Comparison of ENCODE assay signal across 8 cellular contexts in the genomic region with DNA sequence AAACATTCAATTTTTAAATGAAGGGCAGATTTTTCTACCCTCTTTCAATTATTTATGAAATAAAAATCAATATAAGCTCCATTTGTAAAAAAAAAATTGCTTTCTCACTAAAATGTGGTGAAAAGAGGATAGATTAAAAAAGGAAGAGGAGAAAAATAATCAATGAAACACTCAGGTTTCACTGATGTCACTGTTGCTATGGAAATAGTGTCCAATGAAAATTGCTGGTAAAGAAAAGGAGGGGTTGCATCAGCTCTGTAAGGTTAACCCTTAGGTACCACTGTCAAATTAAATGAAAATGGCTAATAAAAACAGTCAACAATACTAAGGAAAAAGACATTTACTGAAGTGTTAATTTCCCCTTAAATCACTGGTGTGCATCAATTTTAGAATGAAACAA.
DNase-seq lines count a peak whose midpoint lies in the region; ATAC-seq and TF ChIP-seq lines count a peak whose summit lies in the region.

No MANE protein-coding gene starts in this region.

- H3K4me1 ChIP-seq in vagina = peaks cover 7% of the 10 kb centered on the region
- H3K4me1 ChIP-seq in spleen = peaks cover 0 to 37% (median 16%) of the 10 kb centered on the region in 6 donors

- H3K27me3 ChIP-seq in brain microvascular endothelial cell (replicated peaks) (no peaks in the 10 kb centered on the region), vagina (no peaks in the 10 kb centered on the region), spleen (replicated peaks in 1 of 7) (no peaks in the 10 kb centered on the region)

- H3K9me3 ChIP-seq in vagina (no peaks in the 10 kb centered on the region), spleen (no peaks in the 10 kb centered on the region)

- intact Hi-C loops in vagina (cut with DNase I) = no loop called here
- intact Hi-C loops in spleen (cut with DNase I; ENCODE audit: low total_unique reads) = no loop called here

- H3K27ac ChIP-seq in brain microvascular endothelial cell (no peak overlapping the region), vagina (no peak overlapping the region), spleen (peak overlapping the region in 1 of 8 donors; percentile 17)

- H3K36me3 ChIP-seq in brain microvascular endothelial cell (replicated peaks) (no peaks in the 10 kb centered on the region), vagina (peaks cover 0 to 6% of the 10 kb centered on the region in 2 donors), spleen (peaks cover 0 to 80% (median 21%) of the 10 kb centered on the region in 6 donors)

- peak; percentile 59 for DNase-seq in AG08396 (ENCODE audit: low spot score)
- DNase-seq in NCI-H2227 treated with DMSO at 0.1 percent for 48 hours (lab: John Stamatoyannopoulos, UW) = peak; percentile 77
- DNase-seq in brain microvascular endothelial cell = peak; percentile 22
- peak; percentile 83 for DNase-seq in inferior parietal cortex (ENCODE audit: extremely low spot score)
- no peak for DNase-seq in vagina (ENCODE audit: extremely low spot score in 2 of 2)
- no peak for DNase-seq in spleen

- in situ Hi-C loops in brain microvascular endothelial cell (cut with HindIII; ENCODE audit: low pct_ligation_motif_present, low sequenced_read_pairs) = no loop called here

- ATAC-seq in GM18907 (IDR thresholded peaks at IDR 0.05; ENCODE audit: unreplicated experiment) (peak; percentile 68), GM21737 (IDR thresholded peaks at IDR 0.05; ENCODE audit: unreplicated experiment) (no peak)

- TF ChIP-seq CTCF in brain microvascular endothelial cell (IDR thresholded peaks at IDR 0.05; ENCODE audit: low read depth, low read length, missing control alignments) (no peak), vagina (IDR thresholded peaks at IDR 0.05) (no peak), spleen (IDR thresholded peaks at IDR 0.05 in 8 of 11, conservative IDR thresholded peaks at IDR 0.05 in 3 of 11) (no peak)

- TF ChIP-seq POLR2A in vagina (IDR thresholded peaks at IDR 0.05) = no peak
- no peak for TF ChIP-seq POLR2A in spleen (IDR thresholded peaks at IDR 0.05)

- H3K4me3 ChIP-seq in brain microvascular endothelial cell (ENCODE audit: low read depth, low read length) = no peak overlapping the region
- H3K4me3 ChIP-seq in vagina = no peak overlapping the region
- H3K4me3 ChIP-seq in spleen = no peak overlapping the region

Comparison
In these comparisons a context has a peak if more than half of its experiments do, and no peak if none do; other contexts are left out.
1. DNase-seq: peak in AG08396 (single experiment), NCI-H2227 treated with DMSO at 0.1 percent for 48 hours (single experiment), brain microvascular endothelial cell (single experiment) and inferior parietal cortex (single experiment); none in vagina (0 of 2) and spleen (single experiment).